31 cellular contexts compared by ENCODE assay signal in genomic region chr7:135683609-135684008, GRCh38. TPM values are rescaled to one million over a fixed set of nuclear protein-coding genes. Genes with fewer than 3 reads are reported as not detected.
A peak's percentile ranks its signal among the peaks of the same experiment; 100 is the strongest.
DNase-seq lines count a peak whose midpoint lies in the region; ATAC-seq and TF ChIP-seq lines count a peak whose summit lies in the region.
"Had no signal": no experiment of that assay in that cellular context is flagged by ENCODE, and none has a peak within 500 bp of the region (broad histone marks: within the 10 kb centered on the region; RNA-seq: fewer than 3 reads in every experiment).

No MANE protein-coding gene starts in this region.

- no peak overlapping the region for H3K4me3 ChIP-seq in Panc1 (ENCODE audit: low read depth in 2 of 2, low read length in 2 of 2)
- H3K4me3 ChIP-seq in mammary epithelial cell (replicated peaks in 1 of 3; ENCODE audit: insufficient read depth in 1 of 3, low read depth in 2 of 3, low read length in 3 of 3) = no peak overlapping the region
- H3K4me3 ChIP-seq in thyroid gland (replicated peaks in 1 of 3) = no peak overlapping the region
- H3K4me3 ChIP-seq: gastrocnemius medialis, lung, right atrium auricular region, vagina had no signal

- in situ Hi-C loops in Panc1 (cut with HindIII; ENCODE audit: low pct_unique_long_range_greater_than_20kb, low sequenced_read_pairs) (no loop called here), mammary epithelial cell (cut with MboI; ENCODE audit: low sequenced_read_pairs in 2 of 2) (no loop called here)

- no peak overlapping the region for H3K9ac ChIP-seq in mammary epithelial cell (ENCODE audit: insufficient read depth, low read length)
- H3K9ac ChIP-seq: parathyroid adenoma had no signal

- TF ChIP-seq POLR2A in thyroid gland (IDR thresholded peaks at IDR 0.05) = no peak

- no TSS peak for BruUV-seq in Panc1 (replicated peaks; lab: Mats Ljungman, UMichigan)
- BruUV-seq in mammary epithelial cell (replicated peaks; lab: Mats Ljungman, UMichigan) = no TSS peak

- H3K9me3 ChIP-seq in Panc1 (ENCODE audit: control insufficient read depth, insufficient read depth, low read depth, low read length) = no peaks in the 10 kb centered on the region
- no peaks in the 10 kb centered on the region for H3K9me3 ChIP-seq in mammary epithelial cell (replicated peaks; ENCODE audit: insufficient read depth, low read length)
- H3K9me3 ChIP-seq in thyroid gland = no peaks in the 10 kb centered on the region
- H3K9me3 ChIP-seq: gastrocnemius medialis, right atrium auricular region, vagina had no signal

- no peaks in the 10 kb centered on the region for H4K20me1 ChIP-seq in mammary epithelial cell (ENCODE audit: insufficient read depth, low read length)

- TF ChIP-seq CTCF in Panc1 (IDR thresholded peaks at IDR 0.05) (no peak), mammary epithelial cell (conservative IDR thresholded peaks at IDR 0.05 in 1 of 2, IDR thresholded peaks at IDR 0.05 in 1 of 2; ENCODE audit: extremely low read depth in 1 of 2, insufficient read depth in 1 of 2, low read depth in 1 of 2, low read length in 2 of 2) (no peak), thyroid gland (IDR thresholded peaks at IDR 0.05) (no peak)

- peak overlapping the region; percentile 54 for H3K4me2 ChIP-seq in mammary epithelial cell (ENCODE audit: insufficient read depth, low read depth, low read length)

- H3K4me1 ChIP-seq in Panc1 (ENCODE audit: control insufficient read depth, insufficient read depth, low read length) (no peaks in the 10 kb centered on the region), mammary epithelial cell (ENCODE audit: insufficient read depth, low read length) (peaks cover 39% of the 10 kb centered on the region), thyroid gland (peaks cover 50 to 54% of the 10 kb centered on the region in 2 donors)
- H3K4me1 ChIP-seq: parathyroid adenoma had no signal

- CTCF ChIA-PET in Panc1 (lab: Charles Lee) (no interaction called here), mammary epithelial cell (lab: Charles Lee; ENCODE audit: low non-redundant PET) (interaction anchor here (0.7 to 0.8 kb wide), 2 partner anchors 11 to 67 kb away, joined by 3 to 6 read pairs; no protein-coding TSS in a partner anchor)

- dilution Hi-C loops in mammary epithelial cell (cut with HindIII; ENCODE audit: low sequenced_read_pairs) = no loop called here

- DNase-seq in Panc1 (ENCODE audit: low read depth, low spot score) = no peak
- DNase-seq in mammary epithelial cell = peak; percentile 79
- peak; percentile 36 for DNase-seq in kidney tubule cell (ENCODE audit: low spot score)
- peak; percentile 60 to 68 for DNase-seq in thyroid gland
- DNase-seq in NCI-H2196 treated with DMSO at 0.1 percent for 48 hours (lab: John Stamatoyannopoulos, UW; ENCODE audit: unreplicated experiment) = no peak
- no peak for DNase-seq in NCI-H82 (lab: John Stamatoyannopoulos, UW)
- DNase-seq in NCI-H1048 (lab: John Stamatoyannopoulos, UW) = no peak
- DNase-seq: activated B cell treated with CpG ODN at 0.5 μM for 24 hours; activated CD4-positive, alpha-beta T cell treated with anti-CD3 and anti-CD28 coated beads, Interleukin-2, amount 10 ng/mL, durations not matched to agents 7 days and 5 days; activated gamma-delta T cell; activated naive CD8-positive, alpha-beta T cell treated with anti-CD3 and anti-CD28 coated beads for 36 hours; activated T-cell treated with anti-CD3 and anti-CD28 coated beads, Interleukin-2, amount 50 U/mL, for 24 hours; anterior cingulate cortex; caudate nucleus; CD8-positive, alpha-beta memory T cell; cortex of kidney; effector memory CD4-positive, alpha-beta T cell; gastrocnemius medialis; H7; NCI-H1417 treated with DMSO at 0.1 percent for 48 hours; NCI-H2081 treated with DMSO at 0.1 percent for 48 hours; NCI-H774; stimulated activated CD4-positive, alpha-beta T cell treated with anti-CD3 and anti-CD28 coated beads, Interleukin-1b, Interleukin-23, amount 100 ng/mL, for 48 hours; stimulated activated naive CD8-positive, alpha-beta T cell treated with anti-CD3 and anti-CD28 coated beads, Interleukin-15, Interleukin-2, amounts not matched to agents 100 U/mL and 50 U/mL, for 24 hours; T-helper 1 cell had no signal

- no peak overlapping the region for H2AFZ ChIP-seq in mammary epithelial cell (ENCODE audit: low read depth, low read length)
- H2AFZ ChIP-seq: parathyroid adenoma had no signal

- POLR2A ChIA-PET in Panc1 (lab: Charles Lee) = interaction anchor here (0.6 kb wide), 1 partner anchor 25 kb away, joined by 10 read pairs; no protein-coding TSS in a partner anchor

- no peaks in the 10 kb centered on the region for H3K27me3 ChIP-seq in Panc1 (ENCODE audit: control insufficient read depth, insufficient read depth, low read length)
- no peaks in the 10 kb centered on the region for H3K27me3 ChIP-seq in mammary epithelial cell (ENCODE audit: insufficient read depth, low read length)
- H3K27me3 ChIP-seq in thyroid gland = no peaks in the 10 kb centered on the region
- H3K27me3 ChIP-seq: gastrocnemius medialis, right atrium auricular region, vagina had no signal

- peaks cover 6% of the 10 kb centered on the region for H3K79me2 ChIP-seq in mammary epithelial cell (ENCODE audit: insufficient read depth, low read length)
- H3K79me2 ChIP-seq: parathyroid adenoma had no signal

- 0 out of 2 replicates have a peak, but pooled peaks have one; percentile 45 for ATAC-seq in Panc1
- ATAC-seq: gastrocnemius medialis; stimulated activated naive CD8-positive, alpha-beta T cell treated with anti-CD3 and anti-CD28 coated beads, Interleukin-15, Interleukin-2, amounts not matched to agents 100 U/mL and 50 U/mL, for 24 hours had no signal

- intact Hi-C loops in Panc1 (cut with micrococcal nuclease; ENCODE audit: unreplicated experiment) (no loop called here), mammary epithelial cell (cut with micrococcal nuclease) (no loop called here), thyroid gland (cut with DNase I) (no loop called here)

- no peak overlapping the region for H3K27ac ChIP-seq in Panc1 (ENCODE audit: low read length)
- H3K27ac ChIP-seq in mammary epithelial cell (ENCODE audit: insufficient read depth, low read depth, low read length) = peak overlapping the region; percentile 18
- H3K27ac ChIP-seq in thyroid gland = peak overlapping the region; percentile 70 to 94 (median 81)
- H3K27ac ChIP-seq: gastrocnemius medialis, HL-60, parathyroid adenoma, right atrium auricular region, vagina had no signal

- 3% methylated on average over 3 of the region's 3 CpGs for WGBS in mammary epithelial cell (ENCODE audit: low coverage, missing lambda C conversion rate)
- WGBS in thyroid gland, 2 donors = 64 to 68% methylated on average over 3 of the region's 3 CpGs

- H3K36me3 ChIP-seq in Panc1 (ENCODE audit: control insufficient read depth, insufficient read depth, low read length) (no peaks in the 10 kb centered on the region; the same call in 1 of the 2 replicates), mammary epithelial cell (ENCODE audit: insufficient read depth, low read length) (no peaks in the 10 kb centered on the region), thyroid gland (no peaks in the 10 kb centered on the region)
- H3K36me3 ChIP-seq: right atrium auricular region, vagina had no signal

RNA-seq across cellular contexts. Expression of gene STMP1, which starts 21.3 kb away (rescaled TPM):
- total RNA-seq in Panc1 (2021; ENCODE audit: unreplicated experiment) = 29.5 TPM
- polyA plus RNA-seq in Panc1 (2012; ENCODE audit: insufficient read length) = 46.4 TPM
- 10 to 100 TPM; 19.5 to 39.3 TPM for total RNA-seq in mammary epithelial cell
- polyA plus RNA-seq in mammary epithelial cell = 16.7 TPM
- polyA minus RNA-seq in mammary epithelial cell = 33.8 TPM
- 10 to 100 TPM; 28.2 to 42.2 (median 38.6) TPM for total RNA-seq in thyroid gland

RNA-seq across cellular contexts. Expression of gene SLC13A4, which starts 44.4 kb away (rescaled TPM):
- total RNA-seq in Panc1 (2021; ENCODE audit: unreplicated experiment) = not detected
- 0.58 TPM for polyA plus RNA-seq in Panc1 (2012; ENCODE audit: insufficient read length)
- not detected for total RNA-seq in mammary epithelial cell
- polyA plus RNA-seq in mammary epithelial cell = 0.06 TPM
- polyA minus RNA-seq in mammary epithelial cell = not detected
- under 1 TPM in 1 of 4 donors, not detected in 3; 0.20 TPM for total RNA-seq in thyroid gland
- total RNA-seq: activated B cell treated with CpG ODN at 0.5 μM for 24 hours; activated CD4-positive, alpha-beta T cell treated with anti-CD3 and anti-CD28 coated beads, Interleukin-2, amount 10 ng/mL, durations not matched to agents 7 days and 5 days; activated CD8-positive, alpha-beta memory T cell treated with anti-CD3 and anti-CD28 coated beads for 36 hours; activated naive CD8-positive, alpha-beta T cell treated with anti-CD3 and anti-CD28 coated beads for 36 hours; CD8-positive, alpha-beta memory T cell; gastrocnemius medialis; vagina had no signal
- polyA plus RNA-seq: CD8-positive, alpha-beta memory T cell had no signal

Comparison
In these comparisons a context has a peak if more than half of its experiments do, and no peak if none do; other contexts are left out.
1. DNase-seq: peak in mammary epithelial cell (single experiment), kidney tubule cell (single experiment) and thyroid gland (2 of 2); none in Panc1 (single experiment), NCI-H2196 treated with DMSO at 0.1 percent for 48 hours (single experiment), NCI-H82 (single experiment) and NCI-H1048 (single experiment).